Comparison of ENCODE assay signal across 1 cellular context in genomic region chr5:110536120-110537115, GRCh38.
TF ChIP-seq lines count a peak whose summit lies in the region.

No MANE protein-coding gene starts in this region.

TF ChIP-seq in H1, 55 proteins besides CTCF, POLR2A, EP300 and RAD21 (continued from another document):
- TF ChIP-seq, protein P1, sequence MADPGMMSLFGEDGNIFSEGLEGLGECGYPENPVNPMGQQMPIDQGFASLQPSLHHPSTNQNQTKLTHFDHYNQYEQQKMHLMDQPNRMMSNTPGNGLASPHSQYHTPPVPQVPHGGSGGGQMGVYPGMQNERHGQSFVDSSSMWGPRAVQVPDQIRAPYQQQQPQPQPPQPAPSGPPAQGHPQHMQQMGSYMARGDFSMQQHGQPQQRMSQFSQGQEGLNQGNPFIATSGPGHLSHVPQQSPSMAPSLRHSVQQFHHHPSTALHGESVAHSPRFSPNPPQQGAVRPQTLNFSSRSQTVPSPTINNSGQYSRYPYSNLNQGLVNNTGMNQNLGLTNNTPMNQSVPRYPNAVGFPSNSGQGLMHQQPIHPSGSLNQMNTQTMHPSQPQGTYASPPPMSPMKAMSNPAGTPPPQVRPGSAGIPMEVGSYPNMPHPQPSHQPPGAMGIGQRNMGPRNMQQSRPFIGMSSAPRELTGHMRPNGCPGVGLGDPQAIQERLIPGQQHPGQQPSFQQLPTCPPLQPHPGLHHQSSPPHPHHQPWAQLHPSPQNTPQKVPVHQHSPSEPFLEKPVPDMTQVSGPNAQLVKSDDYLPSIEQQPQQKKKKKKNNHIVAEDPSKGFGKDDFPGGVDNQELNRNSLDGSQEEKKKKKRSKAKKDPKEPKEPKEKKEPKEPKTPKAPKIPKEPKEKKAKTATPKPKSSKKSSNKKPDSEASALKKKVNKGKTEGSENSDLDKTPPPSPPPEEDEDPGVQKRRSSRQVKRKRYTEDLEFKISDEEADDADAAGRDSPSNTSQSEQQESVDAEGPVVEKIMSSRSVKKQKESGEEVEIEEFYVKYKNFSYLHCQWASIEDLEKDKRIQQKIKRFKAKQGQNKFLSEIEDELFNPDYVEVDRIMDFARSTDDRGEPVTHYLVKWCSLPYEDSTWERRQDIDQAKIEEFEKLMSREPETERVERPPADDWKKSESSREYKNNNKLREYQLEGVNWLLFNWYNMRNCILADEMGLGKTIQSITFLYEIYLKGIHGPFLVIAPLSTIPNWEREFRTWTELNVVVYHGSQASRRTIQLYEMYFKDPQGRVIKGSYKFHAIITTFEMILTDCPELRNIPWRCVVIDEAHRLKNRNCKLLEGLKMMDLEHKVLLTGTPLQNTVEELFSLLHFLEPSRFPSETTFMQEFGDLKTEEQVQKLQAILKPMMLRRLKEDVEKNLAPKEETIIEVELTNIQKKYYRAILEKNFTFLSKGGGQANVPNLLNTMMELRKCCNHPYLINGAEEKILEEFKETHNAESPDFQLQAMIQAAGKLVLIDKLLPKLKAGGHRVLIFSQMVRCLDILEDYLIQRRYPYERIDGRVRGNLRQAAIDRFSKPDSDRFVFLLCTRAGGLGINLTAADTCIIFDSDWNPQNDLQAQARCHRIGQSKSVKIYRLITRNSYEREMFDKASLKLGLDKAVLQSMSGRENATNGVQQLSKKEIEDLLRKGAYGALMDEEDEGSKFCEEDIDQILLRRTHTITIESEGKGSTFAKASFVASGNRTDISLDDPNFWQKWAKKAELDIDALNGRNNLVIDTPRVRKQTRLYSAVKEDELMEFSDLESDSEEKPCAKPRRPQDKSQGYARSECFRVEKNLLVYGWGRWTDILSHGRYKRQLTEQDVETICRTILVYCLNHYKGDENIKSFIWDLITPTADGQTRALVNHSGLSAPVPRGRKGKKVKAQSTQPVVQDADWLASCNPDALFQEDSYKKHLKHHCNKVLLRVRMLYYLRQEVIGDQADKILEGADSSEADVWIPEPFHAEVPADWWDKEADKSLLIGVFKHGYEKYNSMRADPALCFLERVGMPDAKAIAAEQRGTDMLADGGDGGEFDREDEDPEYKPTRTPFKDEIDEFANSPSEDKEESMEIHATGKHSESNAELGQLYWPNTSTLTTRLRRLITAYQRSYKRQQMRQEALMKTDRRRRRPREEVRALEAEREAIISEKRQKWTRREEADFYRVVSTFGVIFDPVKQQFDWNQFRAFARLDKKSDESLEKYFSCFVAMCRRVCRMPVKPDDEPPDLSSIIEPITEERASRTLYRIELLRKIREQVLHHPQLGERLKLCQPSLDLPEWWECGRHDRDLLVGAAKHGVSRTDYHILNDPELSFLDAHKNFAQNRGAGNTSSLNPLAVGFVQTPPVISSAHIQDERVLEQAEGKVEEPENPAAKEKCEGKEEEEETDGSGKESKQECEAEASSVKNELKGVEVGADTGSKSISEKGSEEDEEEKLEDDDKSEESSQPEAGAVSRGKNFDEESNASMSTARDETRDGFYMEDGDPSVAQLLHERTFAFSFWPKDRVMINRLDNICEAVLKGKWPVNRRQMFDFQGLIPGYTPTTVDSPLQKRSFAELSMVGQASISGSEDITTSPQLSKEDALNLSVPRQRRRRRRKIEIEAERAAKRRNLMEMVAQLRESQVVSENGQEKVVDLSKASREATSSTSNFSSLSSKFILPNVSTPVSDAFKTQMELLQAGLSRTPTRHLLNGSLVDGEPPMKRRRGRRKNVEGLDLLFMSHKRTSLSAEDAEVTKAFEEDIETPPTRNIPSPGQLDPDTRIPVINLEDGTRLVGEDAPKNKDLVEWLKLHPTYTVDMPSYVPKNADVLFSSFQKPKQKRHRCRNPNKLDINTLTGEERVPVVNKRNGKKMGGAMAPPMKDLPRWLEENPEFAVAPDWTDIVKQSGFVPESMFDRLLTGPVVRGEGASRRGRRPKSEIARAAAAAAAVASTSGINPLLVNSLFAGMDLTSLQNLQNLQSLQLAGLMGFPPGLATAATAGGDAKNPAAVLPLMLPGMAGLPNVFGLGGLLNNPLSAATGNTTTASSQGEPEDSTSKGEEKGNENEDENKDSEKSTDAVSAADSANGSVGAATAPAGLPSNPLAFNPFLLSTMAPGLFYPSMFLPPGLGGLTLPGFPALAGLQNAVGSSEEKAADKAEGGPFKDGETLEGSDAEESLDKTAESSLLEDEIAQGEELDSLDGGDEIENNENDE (IDR thresholded peaks at IDR 0.05; ENCODE audit: insufficient replicate concordance, low read length), result peak; percentile 59
- TF ChIP-seq TBP (IDR thresholded peaks at IDR 0.05; ENCODE audit: low read depth, low read length), result no peak
- TF ChIP-seq POLR2AphosphoS5 (IDR thresholded peaks at IDR 0.05; ENCODE audit: low read depth, low read length), result peak; percentile 6; the same call in 1 of the 2 replicates
- TF ChIP-seq TAF7 (optimal IDR thresholded peaks at IDR 0.05; ENCODE audit: borderline replicate concordance, low read depth, low read length), result no peak
- TF ChIP-seq ASH2L (IDR thresholded peaks at IDR 0.05; ENCODE audit: low read length), result peak; percentile 91
- TF ChIP-seq GABPA (IDR thresholded peaks at IDR 0.05; ENCODE audit: borderline replicate concordance, insufficient read depth, low read length), result no peak
- TF ChIP-seq SRF (IDR thresholded peaks at IDR 0.05; ENCODE audit: low read depth, low read length), result no peak
- peak; percentile 76; the same call in 1 of the 2 replicates for TF ChIP-seq SP1 (IDR thresholded peaks at IDR 0.05; ENCODE audit: low read depth, low read length)
- 0 out of 2 replicates have a peak, but pooled peaks have one; percentile 38 for TF ChIP-seq MAFK (IDR thresholded peaks at IDR 0.05; ENCODE audit: low read depth, low read length)
- peak; percentile 78; the same call in 1 of the 2 replicates for TF ChIP-seq RBBP5 (IDR thresholded peaks at IDR 0.05; ENCODE audit: borderline replicate concordance, low read depth, low read length)
- TF ChIP-seq CBX8 (IDR thresholded peaks at IDR 0.05; ENCODE audit: borderline replicate concordance, low read depth, low read length), result no peak
- no peak for TF ChIP-seq SP2 (IDR thresholded peaks at IDR 0.05; ENCODE audit: low read length)
- TF ChIP-seq CREB1 (IDR thresholded peaks at IDR 0.05), result 0 out of 2 replicates have a peak, but pooled peaks have one; percentile 30
- no peak for TF ChIP-seq CHD1 (IDR thresholded peaks at IDR 0.05; ENCODE audit: low read depth, low read length)
- TF ChIP-seq NANOG (IDR thresholded peaks at IDR 0.05; ENCODE audit: insufficient read depth, low read depth, low read length, poor library complexity, severe bottlenecking), result peak; percentile 79
- TF ChIP-seq E2F6 (IDR thresholded peaks at IDR 0.05), result peak; percentile 63; the same call in 1 of the 2 replicates
- no peak for TF ChIP-seq HDAC6 (IDR thresholded peaks at IDR 0.05; ENCODE audit: low read depth, low read length)
- peak; percentile 45 for TF ChIP-seq JUND (IDR thresholded peaks at IDR 0.05; ENCODE audit: low read length)
- TF ChIP-seq CTBP2 (IDR thresholded peaks at IDR 0.05; ENCODE audit: borderline replicate concordance, insufficient read depth, insufficient read length, low read length), result no peak
- no peak for TF ChIP-seq RNF2 (IDR thresholded peaks at IDR 0.05; ENCODE audit: borderline replicate concordance, low read depth, low read length, missing control alignments, poor library complexity, severe bottlenecking)
- no peak; the same call in 1 of the 2 replicates for TF ChIP-seq KDM1A (IDR thresholded peaks at IDR 0.05; ENCODE audit: borderline replicate concordance, low read length)
- peak; percentile 70 for TF ChIP-seq MAX (IDR thresholded peaks at IDR 0.05)
- TF ChIP-seq BACH1 (IDR thresholded peaks at IDR 0.05; ENCODE audit: low read length), result peak; percentile 24; the same call in 1 of the 2 replicates
